Comparison of ENCODE assay signal across 1 cellular context in genomic region chr14:65356327-65356836, GRCh38.
TF ChIP-seq lines count a peak whose summit lies in the region.

No MANE protein-coding gene starts in this region.

TF ChIP-seq in WTC11, 78 proteins besides CTCF, POLR2A, EP300 and RAD21 (continued from another document):
- TF ChIP-seq E2F4 (CRISPR knock-in tag; IDR thresholded peaks at IDR 0.05; ENCODE audit: borderline replicate concordance, low read depth) (no peak), FOXK1 (CRISPR knock-in tag; IDR thresholded peaks at IDR 0.05) (no peak), PRDM15 (CRISPR knock-in tag; IDR thresholded peaks at IDR 0.05) (no peak), ATF3 (CRISPR knock-in tag; conservative IDR thresholded peaks at IDR 0.05) (no peak), HMGXB4 (CRISPR knock-in tag; IDR thresholded peaks at IDR 0.05) (no peak), TEAD4 (CRISPR knock-in tag; IDR thresholded peaks at IDR 0.05) (no peak)
